In genomic region chr10:44317856-44318255, GRCh38 we compare ENCODE assay signal across 10 cellular contexts.
"Had no signal": no experiment of that assay in that cellular context is flagged by ENCODE, and none has a peak within 500 bp of the region (broad histone marks: within the 10 kb centered on the region; RNA-seq: fewer than 3 reads in every experiment).

No MANE protein-coding gene starts in this region.

- H3K4me3 Mint-ChIP-seq: GM23338, H9, HFFc6 had no signal

- H3K27ac Mint-ChIP-seq: GM23338, H9, HFFc6 had no signal

- FAIRE-seq: H54 had no signal

- H3K9me3 ChIP-seq: HAP-1 had no signal

- H2AFZ ChIP-seq: GM23248, GM23338 had no signal

- H3K9me3 Mint-ChIP-seq: HFFc6 had no signal

- H3K4me1 ChIP-seq: HAP-1 had no signal

- H3K4me2 ChIP-seq: GM23338 had no signal

- DNase-seq: GM23248, GOT3, H7, H9, HCEC 1CT, HFFc6 had no signal

- H3K36me3 ChIP-seq: HAP-1 had no signal

- H3K9ac ChIP-seq: GM23248 had no signal

- ATAC-seq: GM23338, HCT116 had no signal

- H3K4me3 ChIP-seq: GM23248, GM23338, HAP-1 had no signal

- H3K27ac ChIP-seq: GM23248 had no signal
